ENCODE assay signal across 1 cellular context in genomic region chr12:24896171-24896570, GRCh38.
TF ChIP-seq lines count a peak whose summit lies in the region.

No MANE protein-coding gene starts in this region.

TF ChIP-seq in IMR-90, 13 proteins besides CTCF, POLR2A, EP300 and RAD21:
- no peak for TF ChIP-seq RFX5 (IDR thresholded peaks at IDR 0.05; ENCODE audit: low read depth, low read length)
- no peak for TF ChIP-seq BHLHE40 (IDR thresholded peaks at IDR 0.05; ENCODE audit: low read depth, low read length)
- TF ChIP-seq FOS (IDR thresholded peaks at IDR 0.05; ENCODE audit: low read depth, low read length): no peak
- no peak for TF ChIP-seq SMC3 (IDR thresholded peaks at IDR 0.05; ENCODE audit: low read depth, low read length)
- no peak for TF ChIP-seq CEBPB (IDR thresholded peaks at IDR 0.05; ENCODE audit: low read depth, low read length)
- TF ChIP-seq ELK1 (IDR thresholded peaks at IDR 0.05; ENCODE audit: borderline replicate concordance, low read depth, low read length): no peak
- no peak for TF ChIP-seq MAFK (IDR thresholded peaks at IDR 0.05; ENCODE audit: low read depth, low read length)
- TF ChIP-seq CHD1 (IDR thresholded peaks at IDR 0.05; ENCODE audit: low read depth, low read length): no peak
- no peak for TF ChIP-seq NFE2L2 (IDR thresholded peaks at IDR 0.05; ENCODE audit: low read depth, low read length)
- TF ChIP-seq RCOR1 (IDR thresholded peaks at IDR 0.05; ENCODE audit: insufficient replicate concordance, low read length): no peak
